ENCODE assay signal across 1 cellular context in genomic region chr1:196997428-196997827, GRCh38.
TF ChIP-seq lines count a peak whose summit lies in the region.

No MANE protein-coding gene starts in this region.

TF ChIP-seq in HepG2, 621 proteins besides CTCF, POLR2A, EP300 and RAD21:
- TF ChIP-seq MAFK (conservative IDR thresholded peaks at IDR 0.05 in 1 of 2, IDR thresholded peaks at IDR 0.05 in 1 of 2; ENCODE audit: low read length in 2 of 2) (peak; percentile 10 to 38; a peak in 2 of 4 replicates), NBN (conservative IDR thresholded peaks at IDR 0.05) (no peak), ZNF83 (CRISPR knock-in tag; IDR thresholded peaks at IDR 0.05; ENCODE audit: borderline replicate concordance) (no peak)
